8 cellular contexts compared by ENCODE assay signal in genomic region chr7:134432296-134433152, GRCh38. TPM values are rescaled to one million over a fixed set of nuclear protein-coding genes. Genes with fewer than 3 reads are reported as not detected.
DNase-seq lines count a peak whose midpoint lies in the region; ATAC-seq and TF ChIP-seq lines count a peak whose summit lies in the region.

No MANE protein-coding gene starts in this region.

- ATAC-seq in HG02678 (IDR thresholded peaks at IDR 0.05; ENCODE audit: unreplicated experiment) (peak; percentile 95), T-cell (replicated peaks in 1 of 4) (peak; percentile 87 to 94 (median 91)), upper lobe of right lung (peak; percentile 99)

- H3K36me3 Mint-ChIP-seq in T-cell (no peaks in the 10 kb centered on the region), progenitor cell of endocrine pancreas (ENCODE audit: insufficient read depth) (no peaks in the 10 kb centered on the region)

- DNase-seq in NCI-H1105 treated with DMSO at 0.1 percent for 48 hours (lab: John Stamatoyannopoulos, UW) (peak; percentile 94), T-cell (peak; percentile 43 to 74 (median 58)), amniotic stem cell (lab: John Stamatoyannopoulos, UW) (peak; percentile 70), left ventricle myocardium inferior (peak; percentile 85), progenitor cell of endocrine pancreas (ENCODE audit: low spot score, unreplicated experiment) (peak; percentile 57), upper lobe of right lung (peak; percentile 85)

- H3K4me3 Mint-ChIP-seq in T-cell (peak overlapping the region; percentile 75 to 83 (median 79)), progenitor cell of endocrine pancreas (ENCODE audit: low read depth) (peak overlapping the region; percentile 79)

- TF ChIP-seq CTCF in GM12872 (IDR thresholded peaks at IDR 0.05; ENCODE audit: insufficient read depth, low read depth, low read length): peak; percentile 60; the same call in 2 of the 3 replicates
- TF ChIP-seq CTCF in left ventricle myocardium inferior (IDR thresholded peaks at IDR 0.05; ENCODE audit: borderline replicate concordance): peak; percentile 81
- TF ChIP-seq CTCF in progenitor cell of endocrine pancreas (IDR thresholded peaks at IDR 0.05; ENCODE audit: unreplicated experiment): peak; percentile 81
- TF ChIP-seq CTCF in upper lobe of right lung (IDR thresholded peaks at IDR 0.05): peak; percentile 77

- H3K27me3 ChIP-seq in left ventricle myocardium inferior (ENCODE audit: low read depth): no peaks in the 10 kb centered on the region
- H3K27me3 ChIP-seq in upper lobe of right lung: no peaks in the 10 kb centered on the region

- H3K36me3 ChIP-seq in left ventricle myocardium inferior: no peaks in the 10 kb centered on the region
- no peaks in the 10 kb centered on the region for H3K36me3 ChIP-seq in upper lobe of right lung

- POLR2A ChIA-PET in T-cell (lab: Charles Lee): no interaction called here

- peaks cover 2% of the 10 kb centered on the region for H3K9me3 ChIP-seq in left ventricle myocardium inferior (replicated peaks)
- H3K9me3 ChIP-seq in upper lobe of right lung: no peaks in the 10 kb centered on the region

- intact Hi-C loops in left ventricle myocardium inferior (cut with micrococcal nuclease): loop anchor here (2.0 to 5.0 kb wide), 2 partner anchors 80 to 175 kb away; no protein-coding TSS in a partner anchor
- intact Hi-C loops in upper lobe of right lung (cut with DNase I): loop anchor here (5.0 to 10.0 kb wide), 2 partner anchors 75 to 172 kb away; no protein-coding TSS in a partner anchor

- H3K27ac ChIP-seq in left ventricle myocardium inferior (replicated peaks) (peak overlapping the region; percentile 88), upper lobe of right lung (peak overlapping the region; percentile 79)

- peak overlapping the region; percentile 62 for H3K4me3 ChIP-seq in left ventricle myocardium inferior
- peak overlapping the region; percentile 43 for H3K4me3 ChIP-seq in upper lobe of right lung

- H3K27me3 Mint-ChIP-seq in T-cell (peaks cover 0 to 5% of the 10 kb centered on the region in 2 donors), progenitor cell of endocrine pancreas (peaks cover 12% of the 10 kb centered on the region)

- H3K4me1 ChIP-seq in left ventricle myocardium inferior (peaks cover 15% of the 10 kb centered on the region), upper lobe of right lung (peaks cover 12% of the 10 kb centered on the region)

- H3K27ac Mint-ChIP-seq in T-cell (peak overlapping the region; percentile 89 to 93), progenitor cell of endocrine pancreas (peak overlapping the region; percentile 82)

- CTCF ChIA-PET in T-cell (lab: Charles Lee): interaction anchor here (0.5 to 2.3 kb wide), 31 partner anchors 8 to 1168 kb away, joined by 3 to 38 read pairs (median 3); partner anchors contain the start of genes AKR1B15 (in 2 of the 2), AKR1B1 (in 1 of the 2) and SLC35B4 (in 1 of the 2)

- H3K9me3 Mint-ChIP-seq in T-cell: no peaks in the 10 kb centered on the region
- peaks cover under 1% of the 10 kb centered on the region for H3K9me3 Mint-ChIP-seq in progenitor cell of endocrine pancreas (ENCODE audit: low read depth)

- H3K4me1 Mint-ChIP-seq in T-cell (peaks cover 8 to 17% (median 15%) of the 10 kb centered on the region in 3 donors), progenitor cell of endocrine pancreas (ENCODE audit: low read depth) (no peaks in the 10 kb centered on the region)

RNA-seq across cellular contexts. Expression of gene AKR1B1, which starts 26.4 kb away (rescaled TPM):
- total RNA-seq in T-cell: 10 to 100 TPM; 64.3 to 92.4 (median 85.3) TPM
- total RNA-seq in left ventricle myocardium inferior: 280 TPM
- 96.0 and 99.8 TPM in 2 replicates for total RNA-seq in progenitor cell of endocrine pancreas
- total RNA-seq in upper lobe of right lung: 91.8 TPM

Comparison
In these comparisons a context has a peak if more than half of its experiments do, and no peak if none do; other contexts are left out.
1. Peak in every context shown above with its lines: DNase-seq, ATAC-seq, H3K4me3 ChIP-seq and H3K27ac ChIP-seq.